1 cellular context compared by ENCODE assay signal in genomic region chr17:7088442-7088841, GRCh38.
TF ChIP-seq lines count a peak whose summit lies in the region.
"Not testable (repeated sequence)": the region's sequence is repeated elsewhere in the genome, so short reads cannot be mapped to it uniquely, and the experiment has no call there.

No MANE protein-coding gene starts in this region.

TF ChIP-seq in HepG2, 621 proteins besides CTCF, POLR2A, EP300 and RAD21 (continued from another document and continues in another):
- TF ChIP-seq TFE3 (CRISPR knock-in tag; IDR thresholded peaks at IDR 0.05) (peak; percentile 64; the same call in 1 of the 2 replicates), ETV6 (CRISPR knock-in tag; conservative IDR thresholded peaks at IDR 0.05) (peak; percentile 80; the same call in 1 of the 2 replicates), PATZ1 (CRISPR knock-in tag; IDR thresholded peaks at IDR 0.05) (peak; percentile 58), ZGPAT (CRISPR knock-in tag; IDR thresholded peaks at IDR 0.05) (0 out of 2 replicates have a peak, but pooled peaks have one; percentile 55), CREM (IDR thresholded peaks at IDR 0.05) (peak; percentile 44; the same call in 1 of the 2 replicates), MLX (CRISPR knock-in tag; IDR thresholded peaks at IDR 0.05) (peak; percentile 33; the same call in 1 of the 2 replicates), ZNF644 (CRISPR knock-in tag; IDR thresholded peaks at IDR 0.05; ENCODE audit: low read depth) (0 out of 2 replicates have a peak, but pooled peaks have one; percentile 17), NCOA2 (CRISPR knock-in tag; IDR thresholded peaks at IDR 0.05) (peak; percentile 63), ZMYM4 (CRISPR knock-in tag; IDR thresholded peaks at IDR 0.05) (peak; percentile 64), MXD4 (CRISPR knock-in tag; IDR thresholded peaks at IDR 0.05) (peak; percentile 61; the same call in 1 of the 2 replicates), TBX2 (CRISPR knock-in tag; IDR thresholded peaks at IDR 0.05; ENCODE audit: borderline replicate concordance) (peak; percentile 61; the same call in 1 of the 2 replicates), ZNF142 (CRISPR knock-in tag; IDR thresholded peaks at IDR 0.05) (peak; percentile 87), PITX1 (CRISPR knock-in tag; IDR thresholded peaks at IDR 0.05) (peak; percentile 100), SOX13 (CRISPR knock-in tag; conservative IDR thresholded peaks at IDR 0.05 in 1 of 2, IDR thresholded peaks at IDR 0.05 in 1 of 2) (peak in 1 of 2 experiments; percentile 65; a peak in 2 of 4 replicates), YEATS4 (CRISPR knock-in tag; IDR thresholded peaks at IDR 0.05; ENCODE audit: borderline replicate concordance) (peak; percentile 66; the same call in 1 of the 2 replicates), AFF4 (CRISPR knock-in tag; IDR thresholded peaks at IDR 0.05) (peak; percentile 58; the same call in 1 of the 2 replicates), ZBTB33 (CRISPR knock-in tag; IDR thresholded peaks at IDR 0.05) (peak; percentile 12; the same call in 1 of the 2 replicates), HNF1A (IDR thresholded peaks at IDR 0.05; ENCODE audit: low read depth) (peak; percentile 85), HNF1A (CRISPR knock-in tag; IDR thresholded peaks at IDR 0.05; ENCODE audit: borderline replicate concordance) (peak; percentile 96), GATAD2A (CRISPR knock-in tag; IDR thresholded peaks at IDR 0.05) (peak; percentile 88), ZNF276 (CRISPR knock-in tag; IDR thresholded peaks at IDR 0.05; ENCODE audit: low read depth) (0 out of 2 replicates have a peak, but pooled peaks have one; percentile 57), SIX1 (CRISPR knock-in tag; IDR thresholded peaks at IDR 0.05; ENCODE audit: borderline replicate concordance) (peak; percentile 56; the same call in 1 of the 2 replicates), MED1 (CRISPR knock-in tag; IDR thresholded peaks at IDR 0.05) (peak; percentile 74), RXRB (CRISPR knock-in tag; IDR thresholded peaks at IDR 0.05; ENCODE audit: borderline replicate concordance) (peak; percentile 48; the same call in 1 of the 2 replicates), MYC (CRISPR knock-in tag; IDR thresholded peaks at IDR 0.05; ENCODE audit: borderline replicate concordance) (peak; percentile 58), HNF4A (CRISPR knock-in tag; IDR thresholded peaks at IDR 0.05) (peak; percentile 61; the same call in 1 of the 2 replicates)
- not testable (repeated sequence) for TF ChIP-seq CREM (CRISPR knock-in tag; IDR thresholded peaks at IDR 0.05); SOX13 (IDR thresholded peaks at IDR 0.05)
